Comparison of ENCODE assay signal across 8 cellular contexts in genomic region chr15:63503739-63504246, GRCh38. TPM values are rescaled to one million over a fixed set of nuclear protein-coding genes. Genes with fewer than 3 reads are reported as not detected.
DNase-seq lines count a peak whose midpoint lies in the region; ATAC-seq, FAIRE-seq and TF ChIP-seq lines count a peak whose summit lies in the region.

No MANE protein-coding gene starts in this region.

- no peaks in the 10 kb centered on the region for H3K36me3 Mint-ChIP-seq in type B pancreatic cell

- H3K4me3 ChIP-seq in PC-9 = peak overlapping the region; percentile 91
- H3K4me3 ChIP-seq in pancreas = peak overlapping the region; percentile 16 to 93 (median 80)

- no peaks in the 10 kb centered on the region for H3K9me2 ChIP-seq in PC-9 (ENCODE audit: insufficient read depth)

- H3K9me3 Mint-ChIP-seq in type B pancreatic cell = no peaks in the 10 kb centered on the region

- 0% methylated on average over 28 of the region's 28 CpGs for WGBS in pancreas, 2 donors

- H2AFZ ChIP-seq in PC-9 = peak overlapping the region; percentile 84

- peaks cover 25% of the 10 kb centered on the region for H4K20me1 ChIP-seq in PC-9 (ENCODE audit: insufficient read depth)

- H3K36me3 ChIP-seq in PC-9 (ENCODE audit: low read depth) (no peaks in the 10 kb centered on the region), pancreas (no peaks in the 10 kb centered on the region)

- peaks cover 43% of the 10 kb centered on the region for H3K79me2 ChIP-seq in PC-9 (ENCODE audit: low read depth)

- peak overlapping the region; percentile 97 for H3K27ac ChIP-seq in PC-9
- peak overlapping the region; percentile 96 to 100 (median 99) for H3K27ac ChIP-seq in pancreas

- H3K4me3 Mint-ChIP-seq in type B pancreatic cell = peak overlapping the region; percentile 89

- BruUV-seq in PC-9 (replicated peaks; lab: Mats Ljungman, UMichigan) = TSS peak; percentile 93

- peaks cover 8% of the 10 kb centered on the region for H3K27me3 Mint-ChIP-seq in type B pancreatic cell

- intact Hi-C loops in PC-9 (cut with micrococcal nuclease; ENCODE audit: unreplicated experiment) (loop anchor here (5.0 kb wide), 3 partner anchors 36 to 589 kb away; partner anchors contain the start of gene CIAO2A), pancreas (cut with DNase I) (no loop called here)

- POLR2A ChIA-PET in PC-9 (lab: Charles Lee; ENCODE audit: unreplicated experiment) = interaction anchor here (0.6 kb wide), 2 partner anchors 19 to 1008 kb away, joined by 3 to 5 read pairs; no protein-coding TSS in a partner anchor

- TF ChIP-seq CTCF in PC-9 (conservative IDR thresholded peaks at IDR 0.05) (no peak; the same call in 1 of the 2 replicates), pancreas (IDR thresholded peaks at IDR 0.05) (no peak), type B pancreatic cell (conservative IDR thresholded peaks at IDR 0.05) (no peak)

- DNase-seq in NCI-H1436 (lab: John Stamatoyannopoulos, UW) (peak; percentile 37), NCI-H1436 treated with DMSO at 0.1 percent for 48 hours (lab: John Stamatoyannopoulos, UW) (no peak), PC-9 (peak; percentile 54 to 55), germinal center (ENCODE audit: low spot score) (peak; percentile 51), pancreas (peak in 5 of 6 donors; percentile 72 to 85 (median 75)), type B pancreatic cell (ENCODE audit: extremely low spot score, unreplicated experiment) (no peak)
- peak; percentile 86 for DNase-seq in activated T-helper 9 cell treated with anti-CD3 and anti-CD28 coated beads, Interleukin-2, amount 50 U/mL, for 16 hours (ENCODE audit: low read depth)

- FAIRE-seq in pancreas (lab: Jason Lieb, UNC) = no peak

- H3K27me3 ChIP-seq in PC-9 (ENCODE audit: insufficient read depth, low read depth) (no peaks in the 10 kb centered on the region), pancreas (no peaks in the 10 kb centered on the region)

- CTCF ChIA-PET in PC-9 (lab: Charles Lee) = interaction anchor here (0.6 kb wide), 1 partner anchor 172 kb away, joined by 14 read pairs; no protein-coding TSS in a partner anchor

- peaks cover 67% of the 10 kb centered on the region for H3K4me1 Mint-ChIP-seq in type B pancreatic cell (ENCODE audit: unreplicated experiment)

- peak overlapping the region; percentile 82 for H3K27ac Mint-ChIP-seq in type B pancreatic cell

- peaks cover 48% of the 10 kb centered on the region for H3F3A ChIP-seq in PC-9 (ENCODE audit: insufficient read depth, low read depth)

- ATAC-seq in HG03025 (IDR thresholded peaks at IDR 0.05; ENCODE audit: low FRiP score, unreplicated experiment) = peak; percentile 33
- ATAC-seq in pancreas = peak; percentile 32 to 55 (median 34)

- H3K9me3 ChIP-seq in PC-9 (ENCODE audit: insufficient read depth, low read depth) (no peaks in the 10 kb centered on the region), pancreas (no peaks in the 10 kb centered on the region)

- peak overlapping the region; percentile 100 for H3K4me2 ChIP-seq in PC-9

- H3K4me1 ChIP-seq in PC-9 (replicated peaks; ENCODE audit: insufficient read depth) (peaks cover 60% of the 10 kb centered on the region), pancreas (peaks cover 34 to 61% (median 60%) of the 10 kb centered on the region in 3 donors)

RNA-seq across cellular contexts. Expression of gene USP3, which starts 0.6 kb away (rescaled TPM):
- 57.5 and 59.7 TPM in 2 replicates for total RNA-seq in PC-9 (2021)
- 10 to 100 TPM; 39.3 to 50.8 (median 43.1) TPM for total RNA-seq in pancreas
- 10 to 100 TPM; 28.5 to 35.8 TPM for polyA plus RNA-seq in pancreas
- 42.3 and 57.3 TPM in 2 replicates for total RNA-seq in type B pancreatic cell (ENCODE audit: low replicate concordance)

Comparison
In these comparisons a context has a peak if more than half of its experiments do, and no peak if none do; other contexts are left out.
1. DNase-seq: peak in NCI-H1436 (single experiment), PC-9 (2 of 2), activated T-helper 9 cell treated with anti-CD3 and anti-CD28 coated beads, Interleukin-2, amount 50 U/mL, for 16 hours (single experiment), germinal center (single experiment) and pancreas (5 of 6); none in NCI-H1436 treated with DMSO at 0.1 percent for 48 hours (single experiment) and type B pancreatic cell (single experiment).